Comparison of ENCODE assay signal across 33 cellular contexts in genomic region chr2:150946831-150947230, GRCh38.
"Had no signal": no experiment of that assay in that cellular context is flagged by ENCODE, and none has a peak within 500 bp of the region (broad histone marks: within the 10 kb centered on the region; RNA-seq: fewer than 3 reads in every experiment).

No MANE protein-coding gene starts in this region.

- H3K4me3 Mint-ChIP-seq: activated CD4-positive, alpha-beta memory T cell treated with anti-CD3 and anti-CD28 coated beads, Interleukin-2, amount 10 ng/mL, durations not matched to agents 7 days and 5 days; activated CD4-positive, alpha-beta T cell treated with anti-CD3 and anti-CD28 coated beads, Interleukin-2, amount 10 ng/mL, durations not matched to agents 7 days and 5 days; activated naive CD4-positive, alpha-beta T cell treated with anti-CD3 and anti-CD28 coated beads, Interleukin-2, amount 10 ng/mL, durations not matched to agents 7 days and 5 days; activated naive CD8-positive, alpha-beta T cell treated with anti-CD3 and anti-CD28 coated beads, Interleukin-2, amount 10 ng/mL, durations not matched to agents 7 days and 5 days; activated T-cell treated with anti-CD3 and anti-CD28 coated beads, Interleukin-2, amount 50 U/mL, for 24 hours; activated T-cell treated with anti-CD3 and anti-CD28 coated beads, Interleukin-2, amount 50 U/mL, for 72 hours; brain; T-helper 17 cell; T-helper 2 cell treated with Interferon-gamma antibody and Interleukin-4, amounts not matched to agents 5 μg/mL and 100 μg/mL, for 36 hours had no signal

- ATAC-seq: activated naive CD4-positive, alpha-beta T cell treated with anti-CD3 and anti-CD28 coated beads, Interleukin-2, amount 50 U/mL, for 72 hours; activated T-cell treated with anti-CD3 and anti-CD28 coated beads, Interleukin-2, amount 50 U/mL, for 72 hours; T-helper 17 cell had no signal

- H3K9me3 ChIP-seq: breast epithelium, colonic mucosa, esophagus squamous epithelium had no signal

- DNase-seq: activated CD4-positive, alpha-beta memory T cell treated with anti-CD3 and anti-CD28 coated beads, Interleukin-2, amount 10 ng/mL, durations not matched to agents 7 days and 5 days; activated CD4-positive, alpha-beta T cell treated with anti-CD3 and anti-CD28 coated beads for 4 hours; activated CD4-positive, alpha-beta T cell treated with anti-CD3 and anti-CD28 coated beads, Interleukin-2, amount 10 ng/mL, durations not matched to agents 7 days and 5 days; activated CD4-positive, alpha-beta T cell treated with anti-CD3 and anti-CD28 coated beads, Interleukin-2, amount 50 U/mL, for 4 hours; activated CD4-positive, CD25-positive, alpha-beta regulatory T cell; activated CD4-positive, CD25-positive, alpha-beta regulatory T cell treated with anti-CD3 and anti-CD28 coated beads, Interleukin-2, amount 50 U/mL, for 72 hours; activated CD8-positive, alpha-beta memory T cell treated with anti-CD3 and anti-CD28 coated beads, Interleukin-2, amount 50 U/mL, for 48 hours; activated gamma-delta T cell; activated naive CD4-positive, alpha-beta T cell; activated naive CD4-positive, alpha-beta T cell treated with anti-CD3 and anti-CD28 coated beads, Interleukin-2, amount 10 ng/mL, durations not matched to agents 7 days and 5 days; activated naive CD8-positive, alpha-beta T cell treated with anti-CD3 and anti-CD28 coated beads, Interleukin-2, amount 10 ng/mL, durations not matched to agents 7 days and 5 days; activated T-cell treated with anti-CD3 and anti-CD28 coated beads for 4 hours; activated T-cell treated with anti-CD3 and anti-CD28 coated beads, Interleukin-2, amount 50 U/mL, for 24 hours; activated T-cell treated with anti-CD3 and anti-CD28 coated beads, Interleukin-2, amount 50 U/mL, for 72 hours; central memory CD4-positive, alpha-beta T cell; cerebellar nuclear complex; colonic mucosa; effector CD8-positive, alpha-beta T cell; esophagus squamous epithelium; foreskin melanocyte; head of caudate nucleus; T-helper 1 cell; T-helper 17 cell; T1000 had no signal

- H3K4me1 Mint-ChIP-seq: activated CD4-positive, alpha-beta memory T cell treated with anti-CD3 and anti-CD28 coated beads, Interleukin-2, amount 10 ng/mL, durations not matched to agents 7 days and 5 days; activated CD4-positive, alpha-beta T cell treated with anti-CD3 and anti-CD28 coated beads, Interleukin-2, amount 10 ng/mL, durations not matched to agents 7 days and 5 days; activated naive CD4-positive, alpha-beta T cell treated with anti-CD3 and anti-CD28 coated beads, Interleukin-2, amount 10 ng/mL, durations not matched to agents 7 days and 5 days; activated naive CD8-positive, alpha-beta T cell treated with anti-CD3 and anti-CD28 coated beads, Interleukin-2, amount 10 ng/mL, durations not matched to agents 7 days and 5 days; brain; T-helper 17 cell had no signal

- H3K27me3 Mint-ChIP-seq: activated CD4-positive, alpha-beta memory T cell treated with anti-CD3 and anti-CD28 coated beads, Interleukin-2, amount 10 ng/mL, durations not matched to agents 7 days and 5 days; activated CD4-positive, alpha-beta T cell treated with anti-CD3 and anti-CD28 coated beads, Interleukin-2, amount 10 ng/mL, durations not matched to agents 7 days and 5 days; activated naive CD4-positive, alpha-beta T cell treated with anti-CD3 and anti-CD28 coated beads, Interleukin-2, amount 10 ng/mL, durations not matched to agents 7 days and 5 days; activated naive CD8-positive, alpha-beta T cell treated with anti-CD3 and anti-CD28 coated beads, Interleukin-2, amount 10 ng/mL, durations not matched to agents 7 days and 5 days; activated T-cell treated with anti-CD3 and anti-CD28 coated beads, Interleukin-2, amount 50 U/mL, for 24 hours; brain; T-helper 17 cell had no signal

- H3K27ac ChIP-seq: ascending aorta, breast epithelium, cardiac muscle cell, colonic mucosa, epithelial cell of prostate, esophagus squamous epithelium had no signal

- FAIRE-seq: endometrium, endothelial cell of umbilical vein had no signal

- H3K36me3 Mint-ChIP-seq: activated naive CD4-positive, alpha-beta T cell treated with anti-CD3 and anti-CD28 coated beads, Interleukin-2, amount 10 ng/mL, durations not matched to agents 7 days and 5 days; activated naive CD4-positive, alpha-beta T cell treated with anti-CD3 and anti-CD28 coated beads, Interleukin-2, amount 50 U/mL, for 72 hours; activated naive CD8-positive, alpha-beta T cell treated with anti-CD3 and anti-CD28 coated beads, Interleukin-2, amount 10 ng/mL, durations not matched to agents 7 days and 5 days had no signal

- H3K4me3 ChIP-seq: ascending aorta, breast epithelium, cardiac muscle cell, colonic mucosa, esophagus squamous epithelium had no signal

- H3K4me1 ChIP-seq: ascending aorta, breast epithelium, colonic mucosa, esophagus squamous epithelium had no signal

- H3K36me3 ChIP-seq: ascending aorta, breast epithelium, cardiac muscle cell, colonic mucosa, esophagus squamous epithelium had no signal

- H3K9me3 Mint-ChIP-seq: activated CD4-positive, alpha-beta memory T cell treated with anti-CD3 and anti-CD28 coated beads, Interleukin-2, amount 10 ng/mL, durations not matched to agents 7 days and 5 days; activated CD4-positive, alpha-beta T cell treated with anti-CD3 and anti-CD28 coated beads, Interleukin-2, amount 10 ng/mL, durations not matched to agents 7 days and 5 days; activated naive CD4-positive, alpha-beta T cell treated with anti-CD3 and anti-CD28 coated beads, Interleukin-2, amount 10 ng/mL, durations not matched to agents 7 days and 5 days; activated naive CD8-positive, alpha-beta T cell treated with anti-CD3 and anti-CD28 coated beads, Interleukin-2, amount 10 ng/mL, durations not matched to agents 7 days and 5 days; T-helper 2 cell treated with Interferon-gamma antibody and Interleukin-4, amounts not matched to agents 5 μg/mL and 100 μg/mL, for 36 hours had no signal

- H3K27me3 ChIP-seq: ascending aorta, breast epithelium, cardiac muscle cell, colonic mucosa, esophagus squamous epithelium had no signal

- H3K27ac Mint-ChIP-seq: activated CD4-positive, alpha-beta memory T cell treated with anti-CD3 and anti-CD28 coated beads, Interleukin-2, amount 10 ng/mL, durations not matched to agents 7 days and 5 days; activated CD4-positive, alpha-beta T cell treated with anti-CD3 and anti-CD28 coated beads, Interleukin-2, amount 10 ng/mL, durations not matched to agents 7 days and 5 days; activated naive CD4-positive, alpha-beta T cell treated with anti-CD3 and anti-CD28 coated beads, Interleukin-2, amount 10 ng/mL, durations not matched to agents 7 days and 5 days; activated naive CD4-positive, alpha-beta T cell treated with anti-CD3 and anti-CD28 coated beads, Interleukin-2, amount 50 U/mL, for 72 hours; activated naive CD8-positive, alpha-beta T cell treated with anti-CD3 and anti-CD28 coated beads, Interleukin-2, amount 10 ng/mL, durations not matched to agents 7 days and 5 days; activated T-cell treated with anti-CD3 and anti-CD28 coated beads, Interleukin-2, amount 50 U/mL, for 24 hours; activated T-cell treated with anti-CD3 and anti-CD28 coated beads, Interleukin-2, amount 50 U/mL, for 72 hours; T-helper 17 cell; T-helper 2 cell treated with Interferon-gamma antibody and Interleukin-4, amounts not matched to agents 5 μg/mL and 100 μg/mL, for 36 hours had no signal
